ENCODE assay signal across 27 cellular contexts in the genomic region with DNA sequence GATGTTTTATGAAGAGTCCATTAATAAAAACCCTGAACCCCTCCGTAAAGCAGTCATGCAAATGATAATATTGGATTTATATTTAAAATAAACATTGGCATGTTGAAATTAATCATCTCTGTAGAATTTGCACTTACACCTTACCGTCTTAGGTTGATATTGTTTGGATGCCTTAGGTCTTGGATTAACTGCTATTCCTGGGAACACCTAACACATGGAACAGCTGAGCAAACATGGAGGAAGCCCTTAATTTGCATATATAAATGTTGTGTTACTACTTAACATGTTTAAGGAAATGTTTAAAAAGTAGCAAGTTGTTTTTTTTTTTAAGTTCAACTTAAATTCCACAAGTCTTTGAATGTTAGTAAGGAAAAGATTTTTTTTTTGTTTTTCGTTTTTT.
"Had no signal": no experiment of that assay in that cellular context is flagged by ENCODE, and none has a peak within 500 bp of the region (broad histone marks: within the 10 kb centered on the region; RNA-seq: fewer than 3 reads in every experiment).

No MANE protein-coding gene starts in this region.

- H3K4me2 ChIP-seq: KMS-11, SK-N-SH had no signal

- H3K9me3 ChIP-seq: colonic mucosa, MG63, Peyer's patch, SJCRH30, SK-N-SH had no signal

- H3K27me3 Mint-ChIP-seq: activated CD4-positive, alpha-beta memory T cell treated with anti-CD3 and anti-CD28 coated beads for 36 hours; activated CD4-positive, alpha-beta T cell treated with anti-CD3 and anti-CD28 coated beads, Interleukin-2, amount 10 ng/mL, durations not matched to agents 7 days and 5 days; activated naive CD4-positive, alpha-beta T cell treated with anti-CD3 and anti-CD28 coated beads, Interleukin-2, amount 10 ng/mL, durations not matched to agents 7 days and 5 days; activated naive CD8-positive, alpha-beta T cell treated with anti-CD3 and anti-CD28 coated beads for 36 hours had no signal

- DNase-seq: activated CD4-positive, alpha-beta memory T cell treated with anti-CD3 and anti-CD28 coated beads for 36 hours; activated CD4-positive, alpha-beta T cell treated with anti-CD3 and anti-CD28 coated beads, Interleukin-2, amount 10 ng/mL, durations not matched to agents 7 days and 5 days; activated CD4-positive, CD25-positive, alpha-beta regulatory T cell; activated CD8-positive, alpha-beta memory T cell treated with anti-CD3 and anti-CD28 coated beads for 24 hours; activated gamma-delta T cell treated with Interleukin-2 at 50 U/mL for 16 hours; activated naive CD4-positive, alpha-beta T cell treated with anti-CD3 and anti-CD28 coated beads, Interleukin-2, amount 10 ng/mL, durations not matched to agents 7 days and 5 days; activated naive CD8-positive, alpha-beta T cell treated with anti-CD3 and anti-CD28 coated beads for 36 hours; activated T-cell treated with anti-CD3 and anti-CD28 coated beads, Interleukin-2, amount 50 U/mL, for 48 hours; colonic mucosa; MG63; MV-4-11; NCI-H1092 treated with DMSO at 0.1 percent for 48 hours; NCI-H1417 treated with DMSO at 0.1 percent for 48 hours; NCI-H187; NCI-H2171 treated with DMSO at 0.1 percent for 48 hours; NCI-H226; NCI-H774; NK-92 treated with Interleukin-12 subunit alpha and Interleukin-12 subunit beta, amount 100 ng/mL, for 24 hours; OCI-M1; Peyer's patch; Right ventricle myocardium superior; SJCRH30; SK-N-SH; T-helper 1 cell had no signal

- H3K4me3 Mint-ChIP-seq: activated CD4-positive, alpha-beta memory T cell treated with anti-CD3 and anti-CD28 coated beads for 36 hours; activated CD4-positive, alpha-beta T cell treated with anti-CD3 and anti-CD28 coated beads, Interleukin-2, amount 10 ng/mL, durations not matched to agents 7 days and 5 days; activated naive CD4-positive, alpha-beta T cell treated with anti-CD3 and anti-CD28 coated beads, Interleukin-2, amount 10 ng/mL, durations not matched to agents 7 days and 5 days; activated naive CD8-positive, alpha-beta T cell treated with anti-CD3 and anti-CD28 coated beads for 36 hours had no signal

- H3K4me1 ChIP-seq: colonic mucosa, Peyer's patch, SJCRH30 had no signal

- H3K27me3 ChIP-seq: colonic mucosa, MG63, Peyer's patch, SJCRH30 had no signal

- H3K27ac ChIP-seq: colonic mucosa, KMS-11, Peyer's patch, SJCRH30, VCaP had no signal

- H3K4me1 Mint-ChIP-seq: activated naive CD4-positive, alpha-beta T cell treated with anti-CD3 and anti-CD28 coated beads, Interleukin-2, amount 10 ng/mL, durations not matched to agents 7 days and 5 days; activated naive CD8-positive, alpha-beta T cell treated with anti-CD3 and anti-CD28 coated beads for 36 hours had no signal

- H3K9me3 Mint-ChIP-seq: activated CD4-positive, alpha-beta memory T cell treated with anti-CD3 and anti-CD28 coated beads for 36 hours; activated CD4-positive, alpha-beta T cell treated with anti-CD3 and anti-CD28 coated beads, Interleukin-2, amount 10 ng/mL, durations not matched to agents 7 days and 5 days; activated naive CD4-positive, alpha-beta T cell treated with anti-CD3 and anti-CD28 coated beads, Interleukin-2, amount 10 ng/mL, durations not matched to agents 7 days and 5 days; activated naive CD8-positive, alpha-beta T cell treated with anti-CD3 and anti-CD28 coated beads for 36 hours; activated T-helper 2 cell treated with anti-CD3 and anti-CD28 coated beads, Interferon-gamma antibody, Interleukin-2, Interleukin-4, amounts not matched to agents 10 μg/mL and 5 μg/mL and 100 μg/mL, durations not matched to agents 14 hours and 24 hours and 36 hours had no signal

- H3K4me3 ChIP-seq: colonic mucosa, MG63, Peyer's patch, SJCRH30 had no signal

- H3K9me2 ChIP-seq: SK-N-SH had no signal

- H3K27ac Mint-ChIP-seq: activated CD4-positive, alpha-beta memory T cell treated with anti-CD3 and anti-CD28 coated beads for 36 hours; activated CD4-positive, alpha-beta T cell treated with anti-CD3 and anti-CD28 coated beads, Interleukin-2, amount 10 ng/mL, durations not matched to agents 7 days and 5 days; activated naive CD4-positive, alpha-beta T cell treated with anti-CD3 and anti-CD28 coated beads, Interleukin-2, amount 10 ng/mL, durations not matched to agents 7 days and 5 days; activated naive CD8-positive, alpha-beta T cell treated with anti-CD3 and anti-CD28 coated beads for 36 hours; activated T-helper 2 cell treated with anti-CD3 and anti-CD28 coated beads, Interferon-gamma antibody, Interleukin-2, Interleukin-4, amounts not matched to agents 10 μg/mL and 5 μg/mL and 100 μg/mL, durations not matched to agents 14 hours and 24 hours and 36 hours had no signal
